In genomic region chr14:61321385-61322010, GRCh38 we compare ENCODE assay signal across 8 cellular contexts. TPM values are rescaled to one million over a fixed set of nuclear protein-coding genes. Genes with fewer than 3 reads are reported as not detected.
DNase-seq lines count a peak whose midpoint lies in the region; ATAC-seq, FAIRE-seq and TF ChIP-seq lines count a peak whose summit lies in the region.

Gene PRKCH, plus strand, starts transcription at chr14:61321579. Its CDS starts 523 bp downstream, at chr14:61322102.

- no peaks in the 10 kb centered on the region for H3K36me3 ChIP-seq in heart right ventricle
- H3K36me3 ChIP-seq in rectal smooth muscle tissue (ENCODE audit: control insufficient read depth, insufficient read depth, low read length) = no peaks in the 10 kb centered on the region

- CTCF ChIA-PET in AG04449 (lab: Yijun Ruan, JAX) = no interaction called here

- TF ChIP-seq CTCF in AG04449 (IDR thresholded peaks at IDR 0.05; ENCODE audit: insufficient read depth, low read length, missing control alignments) (peak; percentile 2), heart right ventricle (IDR thresholded peaks at IDR 0.05) (peak in 5 of 9 donors; percentile 14 to 48 (median 19))

- H3K27me3 ChIP-seq in heart right ventricle (peaks cover 0 to 28% (median 16%) of the 10 kb centered on the region in 7 donors), rectal smooth muscle tissue (ENCODE audit: control insufficient read depth, insufficient read depth, low read length) (peaks cover 5% of the 10 kb centered on the region)

- no peak within 1 kb of the TSS for H3K9ac ChIP-seq in rectal smooth muscle tissue (ENCODE audit: low read length)

- H3K4me3 ChIP-seq in AG04449 (ENCODE audit: low read depth, low read length) (peak within 1 kb of the TSS; percentile 45), heart right ventricle (peak within 1 kb of the TSS; percentile 27 to 90 (median 76)), rectal smooth muscle tissue (ENCODE audit: low read length) (peak within 1 kb of the TSS; percentile 54)

- peak; percentile 76 to 92 (median 80) for ATAC-seq in heart right ventricle

- intact Hi-C loops in heart right ventricle (cut with DNase I) = loop anchor here in 6 of 10 donors (5.0 to 10.0 kb wide), 6 partner anchors 36 to 136 kb away; no protein-coding TSS in a partner anchor

- POLR2A ChIA-PET in AG04449 (lab: Yijun Ruan, JAX) = no interaction called here

- peak within 1 kb of the TSS; percentile 79 to 95 (median 91) for H3K27ac ChIP-seq in heart right ventricle
- H3K27ac ChIP-seq in rectal smooth muscle tissue (ENCODE audit: low read depth, low read length) = no peak within 1 kb of the TSS

- H3K4me1 ChIP-seq in heart right ventricle (peaks cover 0 to 29% (median 9%) of the 10 kb centered on the region in 9 donors), rectal smooth muscle tissue (ENCODE audit: control insufficient read depth, insufficient read depth, low read length) (no peaks in the 10 kb centered on the region)

- peaks cover 0 to 12% (median 0%) of the 10 kb centered on the region in 11 donors for H3K9me3 ChIP-seq in heart right ventricle

- FAIRE-seq in GM19239 (lab: Jason Lieb, UNC) (no peak), urothelium cell line (lab: Jason Lieb, UNC) (peak; percentile 95)

- no peak for DNase-seq in AG04449 (ENCODE audit: low read depth, low spot score)
- peak; percentile 47 for DNase-seq in GM19239 (ENCODE audit: insufficient read length, low spot score)
- peak; percentile 66 for DNase-seq in SW480 (ENCODE audit: low spot score)
- DNase-seq in activated naive CD8-positive, alpha-beta T cell treated with anti-CD3 and anti-CD28 coated beads, Interleukin-2, amount 50 U/mL, for 16 hours (ENCODE audit: low read depth, low spot score) = peak; percentile 65
- peak; percentile 82 to 84 for DNase-seq in heart right ventricle
- DNase-seq in urothelium cell line (ENCODE audit: low spot score) = peak; percentile 93

- TF ChIP-seq RAD21 in Ishikawa (IDR thresholded peaks at IDR 0.05; ENCODE audit: low read depth) = peak; percentile 23; the same call in 1 of the 2 replicates

- TF ChIP-seq EP300 in Ishikawa (IDR thresholded peaks at IDR 0.05; ENCODE audit: borderline replicate concordance) = peak; percentile 42; the same call in 1 of the 2 replicates

- 0% methylated on average over 49 to 66 of the region's 66 CpGs for WGBS in heart right ventricle, 2 donors

TF ChIP-seq in Ishikawa, 13 proteins besides CTCF, POLR2A, EP300 and RAD21:
- TF ChIP-seq REST (IDR thresholded peaks at IDR 0.05; ENCODE audit: low read depth) (no peak), MAX (IDR thresholded peaks at IDR 0.05) (peak; percentile 50), CREB1 (IDR thresholded peaks at IDR 0.05; ENCODE audit: low read depth) (no peak), ZBTB7A (IDR thresholded peaks at IDR 0.05; ENCODE audit: low read depth) (peak; percentile 60; the same call in 1 of the 2 replicates)

RNA-seq across cellular contexts. Expression of gene PRKCH, which starts in this region (rescaled TPM):
- total RNA-seq in heart right ventricle = 10 to 100 TPM; 12.4 to 25.1 (median 18.3) TPM
- 10 to 100 TPM in 1 of 2 donors, 1 to 10 TPM in 1; 8.3 to 18.1 TPM for polyA plus RNA-seq in heart right ventricle
